In genomic region chr9:93003552-93004407, GRCh38 we compare ENCODE assay signal across 1 cellular context.
TF ChIP-seq lines count a peak whose summit lies in the region.

No MANE protein-coding gene starts in this region.

TF ChIP-seq in HepG2, 621 proteins besides CTCF, POLR2A, EP300 and RAD21 (continues in another document):
- TF ChIP-seq FOXO4 (CRISPR knock-in tag; conservative IDR thresholded peaks at IDR 0.05) (0 out of 2 replicates have a peak, but pooled peaks have one; percentile 80), PCBP1 (IDR thresholded peaks at IDR 0.05; ENCODE audit: borderline replicate concordance, low read depth, low read length) (no peak), ATF4 (CRISPR knock-in tag; IDR thresholded peaks at IDR 0.05) (no peak), SMAD1 (CRISPR knock-in tag; IDR thresholded peaks at IDR 0.05; ENCODE audit: borderline replicate concordance, low read depth) (0 out of 2 replicates have a peak, but pooled peaks have one; percentile 22), TFE3 (CRISPR knock-in tag; IDR thresholded peaks at IDR 0.05) (no peak), GABPB1 (CRISPR knock-in tag; IDR thresholded peaks at IDR 0.05) (peak; percentile 29), ZNF598 (CRISPR knock-in tag; IDR thresholded peaks at IDR 0.05; ENCODE audit: borderline replicate concordance) (0 out of 2 replicates have a peak, but pooled peaks have one; percentile 22), ZNF776 (CRISPR knock-in tag; IDR thresholded peaks at IDR 0.05) (no peak), HOXA3 (CRISPR knock-in tag; IDR thresholded peaks at IDR 0.05) (0 out of 2 replicates have a peak, but pooled peaks have one; percentile 12), NCOA1 (CRISPR knock-in tag; IDR thresholded peaks at IDR 0.05) (peak; percentile 67; the same call in 1 of the 2 replicates), KAT8 (CRISPR knock-in tag; IDR thresholded peaks at IDR 0.05) (peak; percentile 19; the same call in 1 of the 2 replicates), LCORL (IDR thresholded peaks at IDR 0.05) (no peak), LCORL (CRISPR knock-in tag; IDR thresholded peaks at IDR 0.05) (0 out of 2 replicates have a peak, but pooled peaks have one; percentile 54), ZMYM4 (CRISPR knock-in tag; IDR thresholded peaks at IDR 0.05) (0 out of 2 replicates have a peak, but pooled peaks have one; percentile 44), THRA (CRISPR knock-in tag; IDR thresholded peaks at IDR 0.05; ENCODE audit: borderline replicate concordance) (no peak), ZNF580 (CRISPR knock-in tag; IDR thresholded peaks at IDR 0.05; ENCODE audit: borderline replicate concordance, low read depth) (0 out of 2 replicates have a peak, but pooled peaks have one; percentile 36), HMGXB4 (CRISPR knock-in tag; IDR thresholded peaks at IDR 0.05; ENCODE audit: borderline replicate concordance in 1 of 2, low read depth in 1 of 2) (0 out of 4 replicates have a peak, but pooled peaks have one; percentile 31 to 34), CBX5 (CRISPR knock-in tag; IDR thresholded peaks at IDR 0.05; ENCODE audit: borderline replicate concordance) (0 out of 2 replicates have a peak, but pooled peaks have one; percentile 10), THAP9 (CRISPR knock-in tag; IDR thresholded peaks at IDR 0.05; ENCODE audit: borderline replicate concordance) (peak; percentile 38; the same call in 1 of the 2 replicates), ZNF800 (CRISPR knock-in tag; IDR thresholded peaks at IDR 0.05) (no peak), DMAP1 (CRISPR knock-in tag; IDR thresholded peaks at IDR 0.05) (peak; percentile 26; the same call in 1 of the 2 replicates), RXRA (CRISPR knock-in tag; IDR thresholded peaks at IDR 0.05) (0 out of 2 replicates have a peak, but pooled peaks have one; percentile 28), ZMYM3 (CRISPR knock-in tag; IDR thresholded peaks at IDR 0.05) (0 out of 2 replicates have a peak, but pooled peaks have one; percentile 21), NFKB2 (CRISPR knock-in tag; IDR thresholded peaks at IDR 0.05; ENCODE audit: borderline replicate concordance) (peak; percentile 51; the same call in 1 of the 2 replicates), HOXA5 (CRISPR knock-in tag; IDR thresholded peaks at IDR 0.05) (no peak), KDM2A (CRISPR knock-in tag; IDR thresholded peaks at IDR 0.05; ENCODE audit: borderline replicate concordance, low read depth) (peak; percentile 50; the same call in 1 of the 2 replicates), ZNF350 (CRISPR knock-in tag; IDR thresholded peaks at IDR 0.05; ENCODE audit: borderline replicate concordance, low read depth) (0 out of 2 replicates have a peak, but pooled peaks have one; percentile 32), PBX2 (CRISPR knock-in tag; IDR thresholded peaks at IDR 0.05) (no peak), YY1 (IDR thresholded peaks at IDR 0.05; ENCODE audit: insufficient read depth, insufficient replicate concordance, low read depth, low read length) (peak; percentile 19), ZNF883 (CRISPR knock-in tag; IDR thresholded peaks at IDR 0.05; ENCODE audit: not compliant biosample characterization) (peak; percentile 20), GATAD2A (CRISPR knock-in tag; IDR thresholded peaks at IDR 0.05) (peak; percentile 47; the same call in 1 of the 2 replicates), TFDP2 (CRISPR knock-in tag; IDR thresholded peaks at IDR 0.05) (0 out of 2 replicates have a peak, but pooled peaks have one; percentile 28), HHEX (CRISPR knock-in tag; IDR thresholded peaks at IDR 0.05) (no peak), MEF2D (CRISPR knock-in tag; IDR thresholded peaks at IDR 0.05) (0 out of 2 replicates have a peak, but pooled peaks have one; percentile 26), MIXL1 (CRISPR knock-in tag; IDR thresholded peaks at IDR 0.05) (peak; percentile 56; the same call in 1 of the 2 replicates), ZNF292 (CRISPR knock-in tag; IDR thresholded peaks at IDR 0.05; ENCODE audit: borderline replicate concordance, low read depth) (0 out of 2 replicates have a peak, but pooled peaks have one; percentile 20), ZNF574 (CRISPR knock-in tag; IDR thresholded peaks at IDR 0.05) (peak; percentile 41; the same call in 1 of the 2 replicates)
